ENCODE assay signal across 8 cellular contexts in genomic region chr16:80527297-80527696, GRCh38. TPM values are rescaled to one million over a fixed set of nuclear protein-coding genes. Genes with fewer than 3 reads are reported as not detected.
DNase-seq lines count a peak whose midpoint lies in the region; TF ChIP-seq lines count a peak whose summit lies in the region.

No MANE protein-coding gene starts in this region.

- no peak for TF ChIP-seq POLR2A in uterus (IDR thresholded peaks at IDR 0.05)

- no peak overlapping the region for H3K4me3 Mint-ChIP-seq in neural progenitor cell

- CTCF ChIA-PET in HEK293T (lab: Yijun Ruan, JAX), result interaction anchor here (0.7 to 2.2 kb wide), 9 partner anchors 20 to 422 kb away, joined by 3 to 6 read pairs (median 4); no protein-coding TSS in a partner anchor

- H3K36me3 ChIP-seq in neural progenitor cell (no peaks in the 10 kb centered on the region), uterus (no peaks in the 10 kb centered on the region)

- H3K9me3 ChIP-seq in neural progenitor cell (ENCODE audit: low read depth) (no peaks in the 10 kb centered on the region), uterus (no peaks in the 10 kb centered on the region)

- H3K9me3 Mint-ChIP-seq in neural progenitor cell, result no peaks in the 10 kb centered on the region

- no peak overlapping the region for H3K4me2 ChIP-seq in neural progenitor cell

- no peak overlapping the region for H3K27ac ChIP-seq in neural progenitor cell
- H3K27ac ChIP-seq in uterus, result no peak overlapping the region
- H3K27ac ChIP-seq in caudate nucleus (ENCODE audit: low read depth, low read length), result no peak overlapping the region

- H3K27ac Mint-ChIP-seq in neural progenitor cell, result no peak overlapping the region

- H3K4me3 ChIP-seq in astrocyte of the spinal cord (ENCODE audit: low read depth, low read length), result no peak overlapping the region
- H3K4me3 ChIP-seq in neural progenitor cell, result no peak overlapping the region
- no peak overlapping the region for H3K4me3 ChIP-seq in uterus

- in situ Hi-C loops in SK-MEL-5 (cut with HindIII; ENCODE audit: low pct_unique_long_range_greater_than_20kb, low sequenced_read_pairs), result no loop called here
- in situ Hi-C loops in astrocyte of the spinal cord (cut with HindIII; ENCODE audit: low sequenced_read_pairs), result no loop called here

- no peaks in the 10 kb centered on the region for H3K27me3 Mint-ChIP-seq in neural progenitor cell (ENCODE audit: insufficient read depth, low read depth)

- peak; percentile 7 for DNase-seq in GDM1 (lab: John Stamatoyannopoulos, UW)
- DNase-seq in HEK293T (ENCODE audit: extremely low spot score), result peak; percentile 34
- peak; percentile 55 for DNase-seq in SK-MEL-5 (ENCODE audit: low read depth, low spot score)
- peak; percentile 33 for DNase-seq in astrocyte of the spinal cord (ENCODE audit: low read depth, low spot score)
- DNase-seq in neural progenitor cell (ENCODE audit: low spot score), result peak; percentile 67
- DNase-seq in uterus, result no peak
- no peak for DNase-seq in medulla oblongata (ENCODE audit: extremely low spot score)
- DNase-seq in caudate nucleus (lab: John Stamatoyannopoulos, UW), result no peak

- no peaks in the 10 kb centered on the region for H3K4me1 ChIP-seq in neural progenitor cell
- H3K4me1 ChIP-seq in uterus, result no peaks in the 10 kb centered on the region

- H4K20me1 ChIP-seq in neural progenitor cell (ENCODE audit: low read depth), result no peaks in the 10 kb centered on the region

- no peaks in the 10 kb centered on the region for H3K79me2 ChIP-seq in neural progenitor cell (ENCODE audit: low read depth)

- H3K36me3 Mint-ChIP-seq in neural progenitor cell, result no peaks in the 10 kb centered on the region

- H3K27me3 ChIP-seq in neural progenitor cell, result peaks cover 23% of the 10 kb centered on the region
- H3K27me3 ChIP-seq in uterus, result peaks cover 0 to 3% of the 10 kb centered on the region in 2 donors

- no peaks in the 10 kb centered on the region for H3F3A ChIP-seq in neural progenitor cell (ENCODE audit: low read depth)

- no peak overlapping the region for H3K9ac ChIP-seq in neural progenitor cell

- no peak overlapping the region for H2AFZ ChIP-seq in neural progenitor cell (replicated peaks)

- TF ChIP-seq CTCF in astrocyte of the spinal cord (IDR thresholded peaks at IDR 0.05; ENCODE audit: low read depth, low read length) (peak; percentile 64), neural progenitor cell (IDR thresholded peaks at IDR 0.05) (peak; percentile 79), uterus (IDR thresholded peaks at IDR 0.05) (no peak)

- POLR2A ChIA-PET in HEK293T (lab: Yijun Ruan, JAX), result no interaction called here

- intact Hi-C loops in uterus (cut with DNase I; ENCODE audit: low total_unique reads), result no loop called here

- peaks cover 11% of the 10 kb centered on the region for H3K4me1 Mint-ChIP-seq in neural progenitor cell

TF ChIP-seq in HEK293T, 16 proteins besides CTCF, POLR2A, EP300 and RAD21:
- no peak for TF ChIP-seq ZNF384 (IDR thresholded peaks at IDR 0.05)
- no peak for TF ChIP-seq ARNT (IDR thresholded peaks at IDR 0.05)
- TF ChIP-seq ELF4 (IDR thresholded peaks at IDR 0.05), result no peak
- TF ChIP-seq NFRKB (IDR thresholded peaks at IDR 0.05), result no peak
- no peak for TF ChIP-seq FOXK2 (IDR thresholded peaks at IDR 0.05)
- TF ChIP-seq SP1 (IDR thresholded peaks at IDR 0.05), result no peak

RNA-seq across cellular contexts. Expression of gene DYNLRB2, which starts 13.5 kb away (rescaled TPM):
- total RNA-seq in SK-MEL-5 (2014; rRNA removed; shearing (Covaris generic)), result not detected in 2 replicates
- not detected in 2 replicates for polyA plus RNA-seq in SK-MEL-5 (2015; cell fraction: cytosol; rRNA removed)
- not detected in 2 replicates for polyA plus RNA-seq in SK-MEL-5 (2015; cell fraction: nucleus; rRNA removed)
- total RNA-seq in neural progenitor cell (ENCODE audit: low replicate concordance) (not detected in 2 replicates), uterus (1 to 10 TPM in 2 of 4 donors, not detected in 2; 2.6 to 3.3 TPM)

Comparison
In these comparisons a context has a peak if more than half of its experiments do, and no peak if none do; other contexts are left out.
1. DNase-seq: peak in GDM1 (single experiment), HEK293T (single experiment), SK-MEL-5 (single experiment), astrocyte of the spinal cord (single experiment) and neural progenitor cell (single experiment); none in uterus (0 of 2), medulla oblongata (single experiment) and caudate nucleus (0 of 61).
2. CTCF ChIP-seq: peak in astrocyte of the spinal cord (single experiment) and neural progenitor cell (single experiment); none in uterus (0 of 4).